17 cellular contexts compared by ENCODE assay signal in the genomic region with DNA sequence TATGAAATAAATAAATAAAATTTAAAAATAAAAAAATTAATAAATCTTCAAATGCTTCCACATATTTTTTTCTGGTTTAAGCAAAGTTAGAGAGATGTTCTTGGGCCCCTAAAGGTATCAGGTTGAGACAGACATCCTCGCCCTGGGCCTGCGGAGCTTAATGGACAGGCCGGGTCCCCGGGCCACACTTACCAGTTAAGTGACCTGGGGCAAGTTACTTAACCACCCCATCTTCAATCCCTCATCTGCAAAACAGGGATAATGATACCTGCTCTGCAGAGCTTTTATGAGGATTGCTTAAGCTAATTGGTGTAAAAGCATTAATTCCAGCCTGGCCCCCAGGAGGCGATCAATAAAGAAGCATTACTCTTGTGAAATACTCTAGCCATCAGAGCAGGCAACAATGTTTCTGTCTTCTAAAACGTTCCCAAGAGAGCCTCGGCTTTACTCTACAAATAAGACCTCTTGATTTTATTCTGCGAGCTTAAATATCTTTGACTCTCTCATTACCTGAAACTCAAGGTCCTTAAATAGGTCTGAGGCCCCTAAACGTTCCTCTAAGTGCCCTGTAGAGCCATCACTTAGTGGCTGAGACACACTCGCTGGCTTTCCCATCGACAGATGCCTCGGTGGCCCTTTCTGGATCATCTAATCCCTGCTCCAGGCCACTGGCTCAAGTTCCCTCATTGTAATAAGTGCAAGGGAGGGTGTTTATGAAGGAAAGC.
DNase-seq lines count a peak whose midpoint lies in the region; ATAC-seq, FAIRE-seq and TF ChIP-seq lines count a peak whose summit lies in the region.
"Had no signal": no experiment of that assay in that cellular context is flagged by ENCODE, and none has a peak within 500 bp of the region (broad histone marks: within the 10 kb centered on the region; RNA-seq: fewer than 3 reads in every experiment).

No MANE protein-coding gene starts in this region.

- DNase-seq in SIG-M5 treated with dmso at 0.1 percent for 504 hours (lab: John Stamatoyannopoulos, UW; ENCODE audit: unreplicated experiment) (peak; percentile 7), SIG-M5 (lab: John Stamatoyannopoulos, UW) (no peak), Panc1 (ENCODE audit: low read depth, low spot score) (no peak), HepG2 (ENCODE audit: low spot score) (no peak), suprapubic skin (ENCODE audit: low spot score in 2 of 2) (peak; percentile 20 to 30), foreskin fibroblast (no peak), NCI-H526 (lab: John Stamatoyannopoulos, UW) (no peak), NCI-H1694 treated with DMSO at 0.1 percent for 48 hours (lab: John Stamatoyannopoulos, UW) (no peak)
- DNase-seq: activated CD4-positive, alpha-beta T cell treated with anti-CD3 and anti-CD28 coated beads for 36 hours; activated T-cell treated with anti-CD3 and anti-CD28 coated beads, Interleukin-2, amount 50 U/mL, for 1 hour; hippocampal formation; NCI-H1694; NCI-H774; psoas muscle had no signal

- H3K79me2 ChIP-seq in HepG2 (ENCODE audit: insufficient read depth, low read length): no peaks in the 10 kb centered on the region

- H4K20me1 ChIP-seq in HepG2 (ENCODE audit: insufficient read depth, low read length): no peaks in the 10 kb centered on the region

- H3K4me3 ChIP-seq in Panc1 (ENCODE audit: low read depth in 2 of 2, low read length in 2 of 2): peak overlapping the region in 1 of 2 experiments; percentile 26; a peak in 2 of 4 replicates
- H3K4me3 ChIP-seq in HepG2 (replicated peaks in 1 of 3; ENCODE audit: insufficient read depth in 1 of 3, low read depth in 2 of 3, low read length in 3 of 3): no peak overlapping the region
- no peak overlapping the region for H3K4me3 ChIP-seq in suprapubic skin
- no peak overlapping the region for H3K4me3 ChIP-seq in foreskin fibroblast (ENCODE audit: low read depth in 1 of 2, low read length in 2 of 2)
- H3K4me3 ChIP-seq: psoas muscle had no signal

- peak overlapping the region; percentile 40; the same call in 1 of the 2 replicates for H3K4me2 ChIP-seq in HepG2 (ENCODE audit: low read depth, low read length)
- H3K4me2 ChIP-seq: KMS-11 had no signal

- POLR2A ChIA-PET in Panc1 (lab: Charles Lee): interaction anchor here (0.6 kb wide), 1 partner anchor 63 kb away, joined by 9 read pairs; no protein-coding TSS in a partner anchor
- POLR2A ChIA-PET in HepG2 (lab: Yijun Ruan, JAX): no interaction called here

- H3K9me3 ChIP-seq in Panc1 (ENCODE audit: control insufficient read depth, insufficient read depth, low read depth, low read length) (peaks cover 8% of the 10 kb centered on the region; the same call in 1 of the 2 replicates), HepG2 (ENCODE audit: low read length) (no peaks in the 10 kb centered on the region), suprapubic skin (no peaks in the 10 kb centered on the region)

- CTCF ChIA-PET in Panc1 (lab: Charles Lee) (no interaction called here), HepG2 (lab: Yijun Ruan, JAX; ENCODE audit: low intra/inter-chr PET ratio, low total read pairs) (no interaction called here)

- TF ChIP-seq EP300 in HepG2 (IDR thresholded peaks at IDR 0.05; ENCODE audit: low read depth in 2 of 2, low read length in 2 of 2) (no peak), HepG2 (CRISPR knock-in tag; IDR thresholded peaks at IDR 0.05; ENCODE audit: borderline replicate concordance) (no peak), suprapubic skin (IDR thresholded peaks at IDR 0.05) (no peak)

- TF ChIP-seq CTCF in Panc1 (IDR thresholded peaks at IDR 0.05) (no peak), HepG2 (CRISPR knock-in tag; IDR thresholded peaks at IDR 0.05) (no peak), suprapubic skin (IDR thresholded peaks at IDR 0.05) (no peak), foreskin fibroblast (IDR thresholded peaks at IDR 0.05; ENCODE audit: low read depth, low read length) (no peak)

- H3K4me1 ChIP-seq in Panc1 (ENCODE audit: control insufficient read depth, insufficient read depth, low read length) (peaks cover 19% of the 10 kb centered on the region), HepG2 (ENCODE audit: insufficient read depth, low read length) (peaks cover 39% of the 10 kb centered on the region), suprapubic skin (peaks cover 5% of the 10 kb centered on the region)
- H3K4me1 ChIP-seq: psoas muscle had no signal

- TF ChIP-seq RAD21 in HepG2 (CRISPR knock-in tag; IDR thresholded peaks at IDR 0.05): no peak

- 36% methylated on average over 12 of the region's 12 CpGs for WGBS in HepG2 (ENCODE audit: low lambda C conversion rate)
- 72% methylated on average over 10 of the region's 12 CpGs for WGBS in suprapubic skin

- H3K27ac ChIP-seq in Panc1 (ENCODE audit: low read length) (peak overlapping the region; percentile 84), HepG2 (ENCODE audit: extremely low read length, insufficient read depth, low read length) (no peak overlapping the region), suprapubic skin (no peak overlapping the region)
- H3K27ac ChIP-seq: KMS-11, psoas muscle had no signal

- in situ Hi-C loops in Panc1 (cut with HindIII; ENCODE audit: low pct_unique_long_range_greater_than_20kb, low sequenced_read_pairs): no loop called here
- in situ Hi-C loops in HepG2 (cut with HindIII; ENCODE audit: extremely low pct_ligation_motif_present, low pct_unique_long_range_greater_than_20kb): no loop called here

- H3K27me3 ChIP-seq in Panc1 (ENCODE audit: control insufficient read depth, insufficient read depth, low read length) (no peaks in the 10 kb centered on the region), HepG2 (ENCODE audit: control insufficient read depth in 1 of 2, insufficient read depth in 2 of 2, low read length in 2 of 2) (peaks cover 1 to 9% of the 10 kb centered on the region in 2 experiments; a peak in 4 of 5 replicates), suprapubic skin (peaks cover 24% of the 10 kb centered on the region)

- H3K9ac ChIP-seq in HepG2 (ENCODE audit: insufficient read depth, low read depth, low read length): no peak overlapping the region
- H3K9ac ChIP-seq: KMS-11 had no signal

- no peak for FAIRE-seq in HepG2 (lab: Jason Lieb, UNC)
- FAIRE-seq: colon had no signal

- no peak overlapping the region for H2AFZ ChIP-seq in HepG2 (ENCODE audit: low read length)

- TF ChIP-seq POLR2A in HepG2 (IDR thresholded peaks at IDR 0.05; ENCODE audit: insufficient read depth in 1 of 2, low read depth in 2 of 2, low read length in 2 of 2): no peak
- no peak for TF ChIP-seq POLR2A in suprapubic skin (IDR thresholded peaks at IDR 0.05)

- intact Hi-C loops in Panc1 (cut with micrococcal nuclease; ENCODE audit: unreplicated experiment) (loop anchor here (10.0 kb wide), 1 partner anchor 75 kb away; no protein-coding TSS in a partner anchor), HepG2 (cut with micrococcal nuclease; ENCODE audit: unreplicated experiment) (no loop called here)

- ATAC-seq in Panc1 (no peak), HepG2 (no peak)
- ATAC-seq: activated CD4-positive, alpha-beta T cell treated with anti-CD3 and anti-CD28 coated beads for 36 hours; left colon; psoas muscle had no signal

- BruUV-seq in Panc1 (replicated peaks; lab: Mats Ljungman, UMichigan) (no TSS peak), HepG2 (replicated peaks; lab: Mats Ljungman, UMichigan) (no TSS peak)

- no peaks in the 10 kb centered on the region for H3K36me3 ChIP-seq in Panc1 (ENCODE audit: control insufficient read depth, insufficient read depth, low read length)
- no peaks in the 10 kb centered on the region for H3K36me3 ChIP-seq in HepG2 (replicated peaks in 1 of 2; ENCODE audit: control insufficient read depth in 1 of 2, insufficient read depth in 2 of 2, low read length in 2 of 2)
- H3K36me3 ChIP-seq in suprapubic skin: no peaks in the 10 kb centered on the region

TF ChIP-seq in HepG2, 621 proteins besides CTCF, POLR2A, EP300 and RAD21 (continues in another document):
- no peak for TF ChIP-seq ZBTB44 (CRISPR knock-in tag; IDR thresholded peaks at IDR 0.05)
- TF ChIP-seq ETV5 (CRISPR knock-in tag; IDR thresholded peaks at IDR 0.05; ENCODE audit: borderline replicate concordance): no peak
- no peak for TF ChIP-seq THYN1 (CRISPR knock-in tag; IDR thresholded peaks at IDR 0.05; ENCODE audit: borderline replicate concordance, low read depth)
- no peak for TF ChIP-seq ZNF382 (CRISPR knock-in tag; IDR thresholded peaks at IDR 0.05; ENCODE audit: borderline replicate concordance)

Comparison
In these comparisons a context has a peak if more than half of its experiments do, and no peak if none do; other contexts are left out.
1. DNase-seq: peak in SIG-M5 treated with dmso at 0.1 percent for 504 hours (single experiment) and suprapubic skin (2 of 2); none in SIG-M5 (single experiment), Panc1 (single experiment), HepG2 (single experiment), foreskin fibroblast (0 of 2), NCI-H526 (0 of 2) and NCI-H1694 treated with DMSO at 0.1 percent for 48 hours (single experiment).